Comparison of ENCODE assay signal across 8 cellular contexts in genomic region chr1:112358798-112359408, GRCh38. TPM values are rescaled to one million over a fixed set of nuclear protein-coding genes. Genes with fewer than 3 reads are reported as not detected.
DNase-seq lines count a peak whose midpoint lies in the region; ATAC-seq, FAIRE-seq and TF ChIP-seq lines count a peak whose summit lies in the region.

No MANE protein-coding gene starts in this region.

- peaks cover 46% of the 10 kb centered on the region for H3K27me3 Mint-ChIP-seq in CD8-positive, alpha-beta T cell (ENCODE audit: low read depth)
- H3K27me3 Mint-ChIP-seq in activated CD8-positive, alpha-beta memory T cell treated with anti-CD3 and anti-CD28 coated beads, Interleukin-2, amount 10 ng/mL, durations not matched to agents 7 days and 5 days, result peaks cover 50% of the 10 kb centered on the region
- H3K27me3 Mint-ChIP-seq in naive thymus-derived CD4-positive, alpha-beta T cell, result peaks cover 22 to 44% (median 38%) of the 10 kb centered on the region in 5 donors

- no peaks in the 10 kb centered on the region for H3K27me3 ChIP-seq in CD8-positive, alpha-beta T cell (ENCODE audit: insufficient read depth, low read length)
- H3K27me3 ChIP-seq in fibroblast of lung (ENCODE audit: control insufficient read depth, insufficient read depth, low read length) (peaks cover 12% of the 10 kb centered on the region), tibial artery (peaks cover 0 to 12% of the 10 kb centered on the region in 2 donors)
- H3K27me3 ChIP-seq in naive thymus-derived CD4-positive, alpha-beta T cell (ENCODE audit: control insufficient read depth in 2 of 2, insufficient read depth in 2 of 2, low read length in 2 of 2), result peaks cover 0 to 12% of the 10 kb centered on the region in 2 donors

- H3K4me1 Mint-ChIP-seq in CD8-positive, alpha-beta T cell (ENCODE audit: low read depth), result no peaks in the 10 kb centered on the region
- no peaks in the 10 kb centered on the region for H3K4me1 Mint-ChIP-seq in activated CD8-positive, alpha-beta memory T cell treated with anti-CD3 and anti-CD28 coated beads, Interleukin-2, amount 10 ng/mL, durations not matched to agents 7 days and 5 days
- peaks cover 0 to 6% (median 0%) of the 10 kb centered on the region in 7 donors for H3K4me1 Mint-ChIP-seq in naive thymus-derived CD4-positive, alpha-beta T cell

- CTCF ChIA-PET in CD8-positive, alpha-beta T cell (lab: Charles Lee), result interaction anchor here (0.7 to 6.4 kb wide), 5 partner anchors 10 to 23 kb away, joined by 3 to 50 read pairs (median 8); no protein-coding TSS in a partner anchor
- CTCF ChIA-PET in activated CD8-positive, alpha-beta memory T cell treated with anti-CD3 and anti-CD28 coated beads, Interleukin-2, amount 10 ng/mL, durations not matched to agents 7 days and 5 days (lab: Charles Lee), result interaction anchor here (0.8 to 3.6 kb wide), 9 partner anchors 9 to 357 kb away, joined by 3 to 20 read pairs (median 4); partner anchors contain the start of gene PPM1J
- CTCF ChIA-PET in naive thymus-derived CD4-positive, alpha-beta T cell (lab: Charles Lee), result interaction anchor here (0.7 to 2.0 kb wide), 5 partner anchors 11 to 107 kb away, joined by 3 to 4 read pairs (median 4); no protein-coding TSS in a partner anchor

- POLR2A ChIA-PET in CD8-positive, alpha-beta T cell (lab: Charles Lee), result no interaction called here
- POLR2A ChIA-PET in naive thymus-derived CD4-positive, alpha-beta T cell (lab: Charles Lee), result no interaction called here

- H3K9me3 Mint-ChIP-seq in CD8-positive, alpha-beta T cell, result no peaks in the 10 kb centered on the region
- H3K9me3 Mint-ChIP-seq in activated CD8-positive, alpha-beta memory T cell treated with anti-CD3 and anti-CD28 coated beads, Interleukin-2, amount 10 ng/mL, durations not matched to agents 7 days and 5 days (ENCODE audit: low read depth), result no peaks in the 10 kb centered on the region
- peaks cover 0 to 1% (median 0%) of the 10 kb centered on the region in 11 donors for H3K9me3 Mint-ChIP-seq in naive thymus-derived CD4-positive, alpha-beta T cell

- H3K4me1 ChIP-seq in CD8-positive, alpha-beta T cell (ENCODE audit: insufficient read depth, low read length), result no peaks in the 10 kb centered on the region
- H3K4me1 ChIP-seq in fibroblast of lung (ENCODE audit: control insufficient read depth, extremely low read depth, insufficient read depth, low read length) (peaks cover 15% of the 10 kb centered on the region), tibial artery (peaks cover 0 to 30% (median 11%) of the 10 kb centered on the region in 4 donors)
- H3K4me1 ChIP-seq in naive thymus-derived CD4-positive, alpha-beta T cell (ENCODE audit: control insufficient read depth in 2 of 2, insufficient read depth in 2 of 2, low read length in 2 of 2), result no peaks in the 10 kb centered on the region

- no peaks in the 10 kb centered on the region for H3K36me3 Mint-ChIP-seq in CD8-positive, alpha-beta T cell
- H3K36me3 Mint-ChIP-seq in activated CD8-positive, alpha-beta memory T cell treated with anti-CD3 and anti-CD28 coated beads, Interleukin-2, amount 10 ng/mL, durations not matched to agents 7 days and 5 days, result no peaks in the 10 kb centered on the region
- no peaks in the 10 kb centered on the region for H3K36me3 Mint-ChIP-seq in naive thymus-derived CD4-positive, alpha-beta T cell

- H4K20me1 ChIP-seq in fibroblast of lung (ENCODE audit: control insufficient read depth, extremely low read depth, insufficient read depth, low read length), result no peaks in the 10 kb centered on the region

- peak in 2 of 7 experiments; percentile 34 to 38 for DNase-seq in CD8-positive, alpha-beta T cell
- DNase-seq in GM19239 (ENCODE audit: insufficient read length, low spot score) (no peak), NCI-H2171 (lab: John Stamatoyannopoulos, UW) (peak; percentile 7), fibroblast of lung (ENCODE audit: low read depth in 2 of 2) (peak; percentile 35 to 63), tibial artery (peak; percentile 87 to 88), GOT3 (lab: John Stamatoyannopoulos, UW) (no peak)
- DNase-seq in activated CD8-positive, alpha-beta memory T cell treated with anti-CD3 and anti-CD28 coated beads, Interleukin-2, amount 10 ng/mL, durations not matched to agents 7 days and 5 days, result peak; percentile 51
- DNase-seq in naive thymus-derived CD4-positive, alpha-beta T cell, result peak in 5 of 9 donors; percentile 5 to 29 (median 12)

- intact Hi-C loops in CD8-positive, alpha-beta T cell (cut with DNase I, micrococcal nuclease), result no loop called here
- intact Hi-C loops in naive thymus-derived CD4-positive, alpha-beta T cell (cut with micrococcal nuclease), result no loop called here
- intact Hi-C loops in tibial artery (cut with DNase I; ENCODE audit: low total_unique reads), result no loop called here

- TF ChIP-seq CTCF in CD8-positive, alpha-beta T cell (IDR thresholded peaks at IDR 0.05), result peak; percentile 53
- TF ChIP-seq CTCF in fibroblast of lung (conservative IDR thresholded peaks at IDR 0.05 in 1 of 2, IDR thresholded peaks at IDR 0.05 in 1 of 2; ENCODE audit: low read depth in 1 of 2, low read length in 2 of 2) (peak; percentile 89 to 90), tibial artery (IDR thresholded peaks at IDR 0.05) (peak; percentile 67 to 68)

- H3K79me2 ChIP-seq in fibroblast of lung (ENCODE audit: control insufficient read depth, insufficient read depth, low read length), result no peaks in the 10 kb centered on the region

- ATAC-seq in CD8-positive, alpha-beta T cell, result peak; percentile 55
- peak; percentile 68 for ATAC-seq in activated CD8-positive, alpha-beta memory T cell treated with anti-CD3 and anti-CD28 coated beads, Interleukin-2, amount 10 ng/mL, durations not matched to agents 7 days and 5 days
- ATAC-seq in naive thymus-derived CD4-positive, alpha-beta T cell, result peak; percentile 59

- no peaks in the 10 kb centered on the region for H3K9me3 ChIP-seq in CD8-positive, alpha-beta T cell (ENCODE audit: low read length)
- H3K9me3 ChIP-seq in fibroblast of lung (ENCODE audit: control insufficient read depth, insufficient read depth, low read depth, low read length) (no peaks in the 10 kb centered on the region), tibial artery (no peaks in the 10 kb centered on the region)
- H3K9me3 ChIP-seq in naive thymus-derived CD4-positive, alpha-beta T cell (ENCODE audit: control insufficient read depth in 2 of 3, low read length in 3 of 3), result no peaks in the 10 kb centered on the region

- H3K4me2 ChIP-seq in fibroblast of lung (ENCODE audit: extremely low read depth, insufficient read depth, low read length), result no peak overlapping the region

- no peak overlapping the region for H3K4me3 ChIP-seq in CD8-positive, alpha-beta T cell (ENCODE audit: low read depth, low read length)
- H3K4me3 ChIP-seq in fibroblast of lung (replicated peaks in 1 of 4; ENCODE audit: control extremely low read depth in 1 of 4, insufficient read depth in 1 of 4, low read depth in 3 of 4, low read length in 4 of 4) (no peak overlapping the region), tibial artery (peak overlapping the region; percentile 34 to 41)
- H3K4me3 ChIP-seq in naive thymus-derived CD4-positive, alpha-beta T cell (ENCODE audit: low read length), result no peak overlapping the region

- H2AFZ ChIP-seq in fibroblast of lung (ENCODE audit: low read length), result peak overlapping the region; percentile 4

- FAIRE-seq in GM19239 (lab: Jason Lieb, UNC), result peak; percentile 86

- no peak overlapping the region for H3K27ac Mint-ChIP-seq in CD8-positive, alpha-beta T cell
- no peak overlapping the region for H3K27ac Mint-ChIP-seq in activated CD8-positive, alpha-beta memory T cell treated with anti-CD3 and anti-CD28 coated beads, Interleukin-2, amount 10 ng/mL, durations not matched to agents 7 days and 5 days
- no peak overlapping the region for H3K27ac Mint-ChIP-seq in naive thymus-derived CD4-positive, alpha-beta T cell

- no peak overlapping the region for H3K27ac ChIP-seq in CD8-positive, alpha-beta T cell (ENCODE audit: low read depth, low read length)
- H3K27ac ChIP-seq in fibroblast of lung (ENCODE audit: insufficient read depth, low read length) (no peak overlapping the region), tibial artery (peak overlapping the region; percentile 66 to 72)
- H3K27ac ChIP-seq in naive thymus-derived CD4-positive, alpha-beta T cell (ENCODE audit: low read depth, low read length), result no peak overlapping the region

- no peak overlapping the region for H3K4me3 Mint-ChIP-seq in CD8-positive, alpha-beta T cell
- H3K4me3 Mint-ChIP-seq in activated CD8-positive, alpha-beta memory T cell treated with anti-CD3 and anti-CD28 coated beads, Interleukin-2, amount 10 ng/mL, durations not matched to agents 7 days and 5 days, result no peak overlapping the region
- no peak overlapping the region for H3K4me3 Mint-ChIP-seq in naive thymus-derived CD4-positive, alpha-beta T cell

- H3K36me3 ChIP-seq in CD8-positive, alpha-beta T cell (ENCODE audit: insufficient read depth, low read length), result no peaks in the 10 kb centered on the region
- H3K36me3 ChIP-seq in fibroblast of lung (ENCODE audit: control insufficient read depth, insufficient read depth, low read length), result no peaks in the 10 kb centered on the region
- H3K36me3 ChIP-seq in naive thymus-derived CD4-positive, alpha-beta T cell (ENCODE audit: control insufficient read depth in 2 of 3, insufficient read depth in 3 of 3, low read length in 3 of 3), result no peaks in the 10 kb centered on the region
- H3K36me3 ChIP-seq in tibial artery, result no peaks in the 10 kb centered on the region

- H3K9ac ChIP-seq in fibroblast of lung (ENCODE audit: insufficient read depth, low read length), result no peak overlapping the region

RNA-seq across cellular contexts. Expression of gene CTTNBP2NL, which starts 37.1 kb away (rescaled TPM):
- not detected for total RNA-seq in CD8-positive, alpha-beta T cell
- 1 to 10 TPM; 2.8 to 7.0 TPM for total RNA-seq in activated CD8-positive, alpha-beta memory T cell treated with anti-CD3 and anti-CD28 coated beads, Interleukin-2, amount 10 ng/mL, durations not matched to agents 7 days and 5 days
- 11.0 and 18.5 TPM in 2 replicates for total RNA-seq in fibroblast of lung
- polyA plus RNA-seq in fibroblast of lung, result 23.4 and 26.8 TPM in 2 replicates
- polyA plus RNA-seq in fibroblast of lung (2012), result 16.3 and 21.7 TPM in 2 replicates
- 11.3 and 11.4 TPM in 2 replicates for polyA minus RNA-seq in fibroblast of lung (ENCODE audit: low replicate concordance)
- total RNA-seq in naive thymus-derived CD4-positive, alpha-beta T cell, result 1 to 10 TPM in 2 of 5 experiments, under 1 TPM in 3; 0.32 to 1.8 (median 0.90) TPM
- polyA plus RNA-seq in naive thymus-derived CD4-positive, alpha-beta T cell, result not detected

Comparison
In these comparisons a context has a peak if more than half of its experiments do, and no peak if none do; other contexts are left out.
1. DNase-seq: peak in NCI-H2171 (single experiment), activated CD8-positive, alpha-beta memory T cell treated with anti-CD3 and anti-CD28 coated beads, Interleukin-2, amount 10 ng/mL, durations not matched to agents 7 days and 5 days (single experiment), fibroblast of lung (2 of 2), naive thymus-derived CD4-positive, alpha-beta T cell (5 of 9) and tibial artery (2 of 2); none in GM19239 (single experiment) and GOT3 (single experiment).
2. H3K27ac ChIP-seq: peak in tibial artery (2 of 2); none in CD8-positive, alpha-beta T cell (single experiment), fibroblast of lung (single experiment) and naive thymus-derived CD4-positive, alpha-beta T cell (single experiment).
3. H3K4me3 ChIP-seq: peak in tibial artery (2 of 2); none in CD8-positive, alpha-beta T cell (single experiment), fibroblast of lung (0 of 4) and naive thymus-derived CD4-positive, alpha-beta T cell (single experiment).
4. Peak in every context shown above with its lines, with median percentiles within 50 percentile points of each other: ATAC-seq and CTCF ChIP-seq.